Comparison of ENCODE assay signal across 8 cellular contexts in the genomic region with DNA sequence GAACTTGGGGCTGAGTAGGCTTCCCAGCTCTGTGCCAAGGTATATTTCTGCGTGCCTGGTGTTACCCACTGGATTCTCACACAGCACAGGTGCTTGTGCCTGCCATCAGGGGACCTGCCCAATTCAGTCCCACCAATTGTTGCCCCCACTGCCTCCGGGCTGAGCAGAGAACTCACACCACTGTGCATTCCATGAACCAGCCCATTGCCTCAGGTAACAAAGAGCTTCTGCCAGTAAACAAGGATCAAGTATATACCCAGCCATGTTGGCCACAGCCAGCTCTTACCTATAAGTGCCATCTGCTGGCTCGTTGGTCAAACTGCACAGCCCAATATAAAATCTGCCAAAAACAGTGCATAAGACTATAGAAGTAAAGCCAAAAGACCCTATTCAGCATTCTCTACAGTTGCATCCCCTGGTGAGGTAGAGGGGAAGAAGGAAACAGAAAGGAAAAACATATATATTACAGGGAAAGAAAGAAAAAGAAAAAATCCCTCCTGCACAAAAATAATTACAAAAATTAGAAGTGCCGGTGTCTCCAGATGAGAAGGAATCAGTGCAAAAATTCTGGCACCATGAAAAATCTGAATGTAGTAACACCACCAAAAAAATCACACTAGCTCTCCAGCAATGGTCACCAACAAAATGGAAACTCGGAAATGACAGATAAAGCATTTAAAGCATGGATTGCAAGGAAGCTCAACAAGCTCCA.
A peak's percentile ranks its signal among the peaks of the same experiment; 100 is the strongest.
DNase-seq lines count a peak whose midpoint lies in the region; ATAC-seq, FAIRE-seq and TF ChIP-seq lines count a peak whose summit lies in the region.

No MANE protein-coding gene starts in this region.

- 54 to 60% methylated on average over 5 of the region's 5 CpGs for WGBS in GM23248 (ENCODE audit: low coverage in 1 of 2, low lambda C conversion rate in 2 of 2, missing lambda C conversion rate in 2 of 2), 2 experiments
- WGBS in HepG2 (ENCODE audit: low lambda C conversion rate): 57% methylated on average over 4 of the region's 5 CpGs

- no peaks in the 10 kb centered on the region for H3F3A ChIP-seq in GM23248 (ENCODE audit: insufficient read depth)

- TF ChIP-seq CTCF in LNCaP clone FGC (IDR thresholded peaks at IDR 0.05; ENCODE audit: control insufficient read depth, extremely low read depth, insufficient read depth) (peak; percentile 51), astrocyte of the cerebellum (IDR thresholded peaks at IDR 0.05; ENCODE audit: low read depth, low read length, missing control alignments) (peak; percentile 68), HepG2 (CRISPR knock-in tag; IDR thresholded peaks at IDR 0.05) (peak; percentile 84)

- no peak overlapping the region for H3K9ac ChIP-seq in GM23248
- H3K9ac ChIP-seq in HepG2 (ENCODE audit: insufficient read depth, low read depth, low read length): no peak overlapping the region

- H3K4me1 ChIP-seq in GM23248 (ENCODE audit: insufficient read depth) (no peaks in the 10 kb centered on the region), HepG2 (ENCODE audit: insufficient read depth, low read length) (0 out of 2 replicates have a peak, but pooled peaks cover 4% of the 10 kb centered on the region)

- H3K27ac ChIP-seq in GM23248 (no peak overlapping the region), HepG2 (ENCODE audit: extremely low read length, insufficient read depth, low read length) (no peak overlapping the region)

- TF ChIP-seq EP300 in HepG2 (IDR thresholded peaks at IDR 0.05; ENCODE audit: low read depth in 2 of 2, low read length in 2 of 2) (no peak), HepG2 (CRISPR knock-in tag; IDR thresholded peaks at IDR 0.05; ENCODE audit: borderline replicate concordance) (no peak)

- H3K4me3 ChIP-seq in GM23248 (no peak overlapping the region), LNCaP clone FGC (ENCODE audit: low read depth, low read length) (no peak overlapping the region), astrocyte of the cerebellum (ENCODE audit: low read depth, low read length) (no peak overlapping the region), HepG2 (replicated peaks in 1 of 3; ENCODE audit: insufficient read depth in 1 of 3, low read depth in 2 of 3, low read length in 3 of 3) (no peak overlapping the region)

- no peak for FAIRE-seq in HepG2 (lab: Jason Lieb, UNC)

- H3K9me3 ChIP-seq in GM23248 (ENCODE audit: low read depth) (peaks cover 4% of the 10 kb centered on the region), HepG2 (ENCODE audit: low read length) (peaks cover 34% of the 10 kb centered on the region)

- peak; percentile 78 for TF ChIP-seq RAD21 in HepG2 (CRISPR knock-in tag; IDR thresholded peaks at IDR 0.05)

- no peaks in the 10 kb centered on the region for H3K79me2 ChIP-seq in GM23248 (ENCODE audit: insufficient read depth)
- H3K79me2 ChIP-seq in HepG2 (ENCODE audit: insufficient read depth, low read length): no peaks in the 10 kb centered on the region

- TF ChIP-seq POLR2A in HepG2 (IDR thresholded peaks at IDR 0.05; ENCODE audit: insufficient read depth in 1 of 2, low read depth in 2 of 2, low read length in 2 of 2): no peak

- H3K9me2 ChIP-seq in GM23248 (ENCODE audit: insufficient read depth): no peaks in the 10 kb centered on the region

- H3K4me2 ChIP-seq in GM23248 (ENCODE audit: unreplicated experiment) (no peak overlapping the region), HepG2 (ENCODE audit: low read depth, low read length) (no peak overlapping the region)

- no TSS peak for BruUV-seq in HepG2 (replicated peaks; lab: Mats Ljungman, UMichigan)

- in situ Hi-C loops in GM23248 (cut with MboI): loop anchor here (25.0 kb wide), 3 partner anchors 244 to 769 kb away; a partner anchor contains a TSS
- in situ Hi-C loops in astrocyte of the cerebellum (cut with HindIII; ENCODE audit: low sequenced_read_pairs): no loop called here
- in situ Hi-C loops in HepG2 (cut with HindIII; ENCODE audit: extremely low pct_ligation_motif_present, low pct_unique_long_range_greater_than_20kb): loop anchor here (25.0 kb wide), 1 partner anchor 769 kb away; no protein-coding TSS in a partner anchor

- DNase-seq in DMS153 (lab: John Stamatoyannopoulos, UW) (peak; percentile 28), DMS153 treated with DMSO at 0.1 percent for 48 hours (lab: John Stamatoyannopoulos, UW; ENCODE audit: unreplicated experiment) (no peak), GM23248 (peak; percentile 73), LNCaP clone FGC (ENCODE audit: low read depth) (no peak), astrocyte of the cerebellum (ENCODE audit: low read depth) (no peak), HepG2 (ENCODE audit: low spot score) (peak; percentile 57), 8988T (no peak)
- no peak for DNase-seq in effector CD8-positive, alpha-beta T cell (lab: John Stamatoyannopoulos, UW)

- POLR2A ChIA-PET in HepG2 (lab: Yijun Ruan, JAX): interaction anchor here (0.7 kb wide), 1 partner anchor 254 kb away, joined by 6 read pairs; a partner anchor contains a TSS

- H3K27me3 ChIP-seq in GM23248 (replicated peaks; ENCODE audit: insufficient read depth) (no peaks in the 10 kb centered on the region), HepG2 (ENCODE audit: control insufficient read depth in 1 of 2, insufficient read depth in 2 of 2, low read length in 2 of 2) (no peaks in the 10 kb centered on the region)

- H4K20me1 ChIP-seq in GM23248 (ENCODE audit: insufficient read depth): no peaks in the 10 kb centered on the region
- H4K20me1 ChIP-seq in HepG2 (ENCODE audit: insufficient read depth, low read length): no peaks in the 10 kb centered on the region

- H3K36me3 ChIP-seq in GM23248 (ENCODE audit: low read depth) (no peaks in the 10 kb centered on the region), HepG2 (replicated peaks in 1 of 2; ENCODE audit: control insufficient read depth in 1 of 2, insufficient read depth in 2 of 2, low read length in 2 of 2) (no peaks in the 10 kb centered on the region)

- H2AFZ ChIP-seq in GM23248 (no peak overlapping the region), HepG2 (ENCODE audit: low read length) (no peak overlapping the region)

- ATAC-seq in HepG2: peak; percentile 94

- CTCF ChIA-PET in HepG2 (lab: Yijun Ruan, JAX; ENCODE audit: low intra/inter-chr PET ratio, low total read pairs): interaction anchor here (1.3 to 2.2 kb wide), 2 partner anchors 35 to 272 kb away, joined by 3 to 13 read pairs; no protein-coding TSS in a partner anchor

- intact Hi-C loops in HepG2 (cut with micrococcal nuclease; ENCODE audit: unreplicated experiment): loop anchor here (2.0 to 10.0 kb wide), 4 partner anchors 151 to 751 kb away; a partner anchor contains a TSS

TF ChIP-seq in HepG2, 621 proteins besides CTCF, POLR2A, EP300 and RAD21 (continues in another document):
- TF ChIP-seq ZNF326 (CRISPR knock-in tag; IDR thresholded peaks at IDR 0.05; ENCODE audit: borderline replicate concordance) (no peak), RBM22 (optimal IDR thresholded peaks at IDR 0.05; ENCODE audit: low read length) (no peak), TEAD3 (CRISPR knock-in tag; optimal IDR thresholded peaks at IDR 0.05; ENCODE audit: borderline replicate concordance) (peak; percentile 32), SOX13 (IDR thresholded peaks at IDR 0.05) (no peak), SOX13 (CRISPR knock-in tag; conservative IDR thresholded peaks at IDR 0.05 in 1 of 2, IDR thresholded peaks at IDR 0.05 in 1 of 2) (peak in 1 of 2 experiments; percentile 18; a peak in 1 of 4 replicates), HMG20B (CRISPR knock-in tag; conservative IDR thresholded peaks at IDR 0.05) (no peak), FOXO1 (CRISPR knock-in tag; IDR thresholded peaks at IDR 0.05) (peak; percentile 41; the same call in 1 of the 2 replicates), ZNF563 (CRISPR knock-in tag; IDR thresholded peaks at IDR 0.05) (no peak), TSC22D2 (CRISPR knock-in tag; IDR thresholded peaks at IDR 0.05; ENCODE audit: borderline replicate concordance) (0 out of 2 replicates have a peak, but pooled peaks have one; percentile 65), EHMT2 (IDR thresholded peaks at IDR 0.05; ENCODE audit: borderline replicate concordance, low read depth, low read length) (no peak), IRF2 (CRISPR knock-in tag; IDR thresholded peaks at IDR 0.05) (peak; percentile 44; the same call in 1 of the 2 replicates), FOXA3 (CRISPR knock-in tag; IDR thresholded peaks at IDR 0.05) (peak; percentile 66), MXI1 (IDR thresholded peaks at IDR 0.05; ENCODE audit: borderline replicate concordance, low read depth, low read length) (no peak), ZFP37 (CRISPR knock-in tag; IDR thresholded peaks at IDR 0.05; ENCODE audit: borderline replicate concordance) (no peak), ZMYM4 (CRISPR knock-in tag; IDR thresholded peaks at IDR 0.05) (peak; percentile 53), SMC3 (IDR thresholded peaks at IDR 0.05; ENCODE audit: low read length) (peak; percentile 83), ZNF30 (CRISPR knock-in tag; IDR thresholded peaks at IDR 0.05) (no peak), ZNF335 (CRISPR knock-in tag; IDR thresholded peaks at IDR 0.05) (no peak), BHLHE40 (IDR thresholded peaks at IDR 0.05; ENCODE audit: low read length) (no peak), FOXC1 (CRISPR knock-in tag; IDR thresholded peaks at IDR 0.05; ENCODE audit: borderline replicate concordance) (no peak), FOXA1 (IDR thresholded peaks at IDR 0.05) (no peak), FOXA1 (CRISPR knock-in tag; IDR thresholded peaks at IDR 0.05) (peak; percentile 51)
- TF ChIP-seq, protein P1, sequence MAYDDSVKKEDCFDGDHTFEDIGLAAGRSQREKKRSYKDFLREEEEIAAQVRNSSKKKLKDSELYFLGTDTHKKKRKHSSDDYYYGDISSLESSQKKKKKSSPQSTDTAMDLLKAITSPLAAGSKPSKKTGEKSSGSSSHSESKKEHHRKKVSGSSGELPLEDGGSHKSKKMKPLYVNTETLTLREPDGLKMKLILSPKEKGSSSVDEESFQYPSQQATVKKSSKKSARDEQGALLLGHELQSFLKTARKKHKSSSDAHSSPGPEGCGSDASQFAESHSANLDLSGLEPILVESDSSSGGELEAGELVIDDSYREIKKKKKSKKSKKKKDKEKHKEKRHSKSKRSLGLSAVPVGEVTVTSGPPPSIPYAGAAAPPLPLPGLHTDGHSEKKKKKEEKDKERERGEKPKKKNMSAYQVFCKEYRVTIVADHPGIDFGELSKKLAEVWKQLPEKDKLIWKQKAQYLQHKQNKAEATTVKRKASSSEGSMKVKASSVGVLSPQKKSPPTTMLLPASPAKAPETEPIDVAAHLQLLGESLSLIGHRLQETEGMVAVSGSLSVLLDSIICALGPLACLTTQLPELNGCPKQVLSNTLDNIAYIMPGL (CRISPR knock-in tag; IDR thresholded peaks at IDR 0.05; ENCODE audit: borderline replicate concordance in 1 of 2, low read depth in 1 of 2): 0 out of 4 replicates have a peak, but pooled peaks of 1 of the 2 experiments have one; percentile 27

Comparison
In these comparisons a context has a peak if more than half of its experiments do, and no peak if none do; other contexts are left out.
1. DNase-seq: peak in DMS153 (single experiment), GM23248 (single experiment) and HepG2 (single experiment); none in DMS153 treated with DMSO at 0.1 percent for 48 hours (single experiment), LNCaP clone FGC (single experiment), astrocyte of the cerebellum (single experiment), 8988T (single experiment) and effector CD8-positive, alpha-beta T cell (single experiment).
2. Peak in every context shown above with its lines, with median percentiles within 50 percentile points of each other: CTCF ChIP-seq.